ENCODE assay signal across 8 cellular contexts in genomic region chr19:16283103-16283469, GRCh38. TPM values are rescaled to one million over a fixed set of nuclear protein-coding genes. Genes with fewer than 3 reads are reported as not detected.
A peak's percentile ranks its signal among the peaks of the same experiment; 100 is the strongest.
DNase-seq lines count a peak whose midpoint lies in the region; ATAC-seq, FAIRE-seq and TF ChIP-seq lines count a peak whose summit lies in the region.
"Had no signal": no experiment of that assay in that cellular context is flagged by ENCODE, and none has a peak within 500 bp of the region (broad histone marks: within the 10 kb centered on the region; RNA-seq: fewer than 3 reads in every experiment).

No MANE protein-coding gene starts in this region.

- no peak overlapping the region for H4K5ac ChIP-seq in IMR-90 (ENCODE audit: low read depth, low read length)
- no peak overlapping the region for H4K5ac ChIP-seq in mesendoderm (ENCODE audit: low read length)

- H3K4me3 ChIP-seq in IMR-90 (ENCODE audit: insufficient read depth, low read depth, low read length) = no peak overlapping the region
- no peak overlapping the region for H3K4me3 ChIP-seq in adrenal gland
- peak overlapping the region in 1 of 2 donors; percentile 32 for H3K4me3 ChIP-seq in kidney (ENCODE audit: low read length in 2 of 2)
- no peak overlapping the region for H3K4me3 ChIP-seq in mesendoderm (ENCODE audit: low read length)

- CTCF ChIA-PET in IMR-90 (lab: Yijun Ruan, JAX) = no interaction called here

- TF ChIP-seq CTCF in IMR-90 (conservative IDR thresholded peaks at IDR 0.05; ENCODE audit: low read depth, low read length) (no peak), adrenal gland (IDR thresholded peaks at IDR 0.05) (no peak), kidney (IDR thresholded peaks at IDR 0.05; ENCODE audit: borderline replicate concordance, extremely low read depth, insufficient read depth) (no peak)

- H2BK15ac ChIP-seq in IMR-90 (ENCODE audit: low read depth, low read length) (peak overlapping the region; percentile 56; the same call in 1 of the 3 replicates), mesendoderm (replicated peaks; ENCODE audit: low read depth) (no peak overlapping the region)

- H3K9ac ChIP-seq in IMR-90 (ENCODE audit: low read depth, low read length) (peak overlapping the region; percentile 39; the same call in 1 of the 2 replicates), kidney (ENCODE audit: low read length in 2 of 2) (no peak overlapping the region), mesendoderm (ENCODE audit: low read length) (no peak overlapping the region)

- peak overlapping the region; percentile 87 for H3K27ac Mint-ChIP-seq in stimulated activated memory B cell treated with anti-CD40 and anti-IgM and Interleukin-4, amounts not matched to agents 10 μg/mL and 1 μg/mL and 100 μg/mL, for 72 hours

- H3K4me1 Mint-ChIP-seq in stimulated activated memory B cell treated with anti-CD40 and anti-IgM and Interleukin-4, amounts not matched to agents 10 μg/mL and 1 μg/mL and 100 μg/mL, for 72 hours = peaks cover 50% of the 10 kb centered on the region

- peak overlapping the region; percentile 4; the same call in 1 of the 2 replicates for H3K4me2 ChIP-seq in IMR-90 (ENCODE audit: low read depth, low read length)
- no peak overlapping the region for H3K4me2 ChIP-seq in mesendoderm (ENCODE audit: low read length)

- peak overlapping the region; percentile 59 to 73; a peak in 3 of 4 replicates for H4K8ac ChIP-seq in IMR-90 (ENCODE audit: low read depth in 2 of 2, low read length in 2 of 2)
- H4K8ac ChIP-seq in mesendoderm (ENCODE audit: low read depth, low read length) = no peak overlapping the region

- H4K91ac ChIP-seq in IMR-90 (ENCODE audit: insufficient read depth, low read depth, low read length) = peak overlapping the region; percentile 52

- DNase-seq in IMR-90 (no peak), adrenal gland (no peak), kidney (no peak), GDM1 (lab: John Stamatoyannopoulos, UW) (no peak), mesendoderm (no peak)
- DNase-seq: NCI-H526 had no signal

- WGBS in IMR-90 (ENCODE audit: extremely low coverage in 2 of 2, insufficient read length in 1 of 2), 2 experiments = no CpG with 5 or more reads among the region's 3 CpGs
- WGBS in adrenal gland, 4 donors = 31 to 45% (median 36%) methylated on average over 3 of the region's 3 CpGs
- WGBS in mesendoderm (ENCODE audit: extremely low coverage, insufficient coverage, low lambda C conversion rate) = no CpG with 5 or more reads among the region's 3 CpGs

- H3K27me3 Mint-ChIP-seq in stimulated activated memory B cell treated with anti-CD40 and anti-IgM and Interleukin-4, amounts not matched to agents 10 μg/mL and 1 μg/mL and 100 μg/mL, for 72 hours = no peaks in the 10 kb centered on the region

- H3K4ac ChIP-seq in IMR-90 (ENCODE audit: low read depth, low read length) = peak overlapping the region; percentile 69; the same call in 1 of the 2 replicates
- H3K4ac ChIP-seq in mesendoderm (ENCODE audit: low read depth, low read length) = no peak overlapping the region

- H3K18ac ChIP-seq in IMR-90 (ENCODE audit: low read depth, low read length) = no peak overlapping the region
- H3K18ac ChIP-seq in mesendoderm (ENCODE audit: low read length) = no peak overlapping the region

- dilution Hi-C loops in IMR-90 (cut with HindIII; ENCODE audit: low sequenced_read_pairs, unreplicated experiment) = no loop called here

- H3K79me2 ChIP-seq in mesendoderm (ENCODE audit: control insufficient read depth, insufficient read depth, low read length) = no peaks in the 10 kb centered on the region

- H3K27me3 ChIP-seq in IMR-90 (ENCODE audit: control insufficient read depth, insufficient read depth, low read length) (peaks cover 15% of the 10 kb centered on the region), adrenal gland (no peaks in the 10 kb centered on the region), mesendoderm (ENCODE audit: insufficient read depth, low read length, poor library complexity) (no peaks in the 10 kb centered on the region)

- H4K20me1 ChIP-seq in IMR-90 (ENCODE audit: insufficient read depth, low read length) = 0 out of 2 replicates have a peak, but pooled peaks cover 4% of the 10 kb centered on the region

- H3K9me1 ChIP-seq in IMR-90 (ENCODE audit: insufficient read depth, low read length) = peaks cover 6% of the 10 kb centered on the region; the same call in 1 of the 2 replicates

- H3K4me3 Mint-ChIP-seq in stimulated activated memory B cell treated with anti-CD40 and anti-IgM and Interleukin-4, amounts not matched to agents 10 μg/mL and 1 μg/mL and 100 μg/mL, for 72 hours = peak overlapping the region; percentile 53

- 0 out of 2 replicates have a peak overlapping the region, but pooled peaks have one; percentile 36 for H2BK20ac ChIP-seq in IMR-90 (ENCODE audit: low read depth, low read length)

- peak overlapping the region; percentile 72 for H3K14ac ChIP-seq in IMR-90 (replicated peaks; ENCODE audit: low read depth, low read length)

- H2AK9ac ChIP-seq in IMR-90 (replicated peaks; ENCODE audit: low read depth, low read length, poor library complexity) = peak overlapping the region; percentile 31

- intact Hi-C loops in IMR-90 (cut with micrococcal nuclease) = loop anchor here (5.0 kb wide), 1 partner anchor 34 kb away; no protein-coding TSS in a partner anchor
- intact Hi-C loops in adrenal gland (cut with DNase I) = no loop called here
- intact Hi-C loops in kidney (cut with DNase I) = no loop called here

- TF ChIP-seq RAD21 in IMR-90 (IDR thresholded peaks at IDR 0.05; ENCODE audit: low read length) = no peak

- no peak for TF ChIP-seq POLR2A in IMR-90 (IDR thresholded peaks at IDR 0.05; ENCODE audit: low read depth, low read length)
- no peak for TF ChIP-seq POLR2A in adrenal gland (IDR thresholded peaks at IDR 0.05)

- no peaks in the 10 kb centered on the region for H3K9me3 Mint-ChIP-seq in stimulated activated memory B cell treated with anti-CD40 and anti-IgM and Interleukin-4, amounts not matched to agents 10 μg/mL and 1 μg/mL and 100 μg/mL, for 72 hours

- POLR2A ChIA-PET in IMR-90 (lab: Charles Lee; ENCODE audit: unreplicated experiment) = interaction anchor here (0.6 kb wide), 2 partner anchors 12 to 41 kb away, joined by 3 to 4 read pairs; partner anchors contain the start of gene KLF2

- BruUV-seq in IMR-90 (replicated peaks; lab: Mats Ljungman, UMichigan) = no TSS peak

- peak overlapping the region; percentile 83; the same call in 1 of the 2 replicates for H2BK120ac ChIP-seq in IMR-90 (ENCODE audit: low read depth, low read length)
- no peak overlapping the region for H2BK120ac ChIP-seq in mesendoderm (ENCODE audit: low read depth, low read length)

- H3K9me3 ChIP-seq in IMR-90 (ENCODE audit: control insufficient read depth, insufficient read depth, low read length) (no peaks in the 10 kb centered on the region), adrenal gland (replicated peaks in 1 of 3) (no peaks in the 10 kb centered on the region), kidney (ENCODE audit: control insufficient read depth in 1 of 2, low read length in 2 of 2) (no peaks in the 10 kb centered on the region)

- H3K36me3 ChIP-seq in IMR-90 (ENCODE audit: control insufficient read depth, insufficient read depth, low read length) (no peaks in the 10 kb centered on the region), adrenal gland (replicated peaks in 1 of 2) (no peaks in the 10 kb centered on the region), kidney (ENCODE audit: control insufficient read depth in 1 of 2, insufficient read depth in 2 of 2, low read length in 2 of 2) (no peaks in the 10 kb centered on the region), mesendoderm (ENCODE audit: control insufficient read depth, insufficient read depth, low read length) (no peaks in the 10 kb centered on the region)

- FAIRE-seq in kidney (lab: Jason Lieb, UNC) = no peak

- H2AFZ ChIP-seq in IMR-90 (replicated peaks; ENCODE audit: low read length, poor library complexity) = peak overlapping the region; percentile 92

- H3K4me1 ChIP-seq in IMR-90 (ENCODE audit: control insufficient read depth, insufficient read depth, low read length) (peaks cover 6% of the 10 kb centered on the region), adrenal gland (replicated peaks in 1 of 2) (peaks cover 20 to 44% of the 10 kb centered on the region in 2 donors), kidney (ENCODE audit: control insufficient read depth in 1 of 2, insufficient read depth in 1 of 2, low read depth in 1 of 2, low read length in 2 of 2) (peaks cover 0 to 11% of the 10 kb centered on the region in 2 donors), mesendoderm (ENCODE audit: control insufficient read depth, low read depth, low read length) (no peaks in the 10 kb centered on the region)

- H3K27ac ChIP-seq in IMR-90 (ENCODE audit: insufficient read depth, low read length) (peak overlapping the region; percentile 42; the same call in 1 of the 2 replicates), adrenal gland (peak overlapping the region; percentile 66 to 97 (median 86)), kidney (ENCODE audit: low read depth in 2 of 2, low read length in 2 of 2) (peak overlapping the region; percentile 93 to 94), mesendoderm (ENCODE audit: low read depth, low read length) (no peak overlapping the region)

- H2BK5ac ChIP-seq in IMR-90 (ENCODE audit: low read depth, low read length, poor library complexity, severe bottlenecking) (no peak overlapping the region), mesendoderm (ENCODE audit: low read length) (no peak overlapping the region)

- H3K23ac ChIP-seq in IMR-90 (ENCODE audit: low read depth, low read length) = no peak overlapping the region
- no peak overlapping the region for H3K23ac ChIP-seq in mesendoderm (ENCODE audit: low read length)

- H3K56ac ChIP-seq in IMR-90 (ENCODE audit: extremely low read depth, insufficient read depth, low read length) (no peak overlapping the region; the same call in 1 of the 2 replicates), mesendoderm (ENCODE audit: low read length) (no peak overlapping the region)

- H2AK5ac ChIP-seq in IMR-90 (ENCODE audit: low read depth, low read length) (0 out of 2 replicates have a peak overlapping the region, but pooled peaks have one; percentile 84), mesendoderm (ENCODE audit: low read length) (no peak overlapping the region)

- H3K36me3 Mint-ChIP-seq in stimulated activated memory B cell treated with anti-CD40 and anti-IgM and Interleukin-4, amounts not matched to agents 10 μg/mL and 1 μg/mL and 100 μg/mL, for 72 hours = no peaks in the 10 kb centered on the region

- ATAC-seq in IMR-90 (ENCODE audit: low read depth) (peak; percentile 32; the same call in 1 of the 2 replicates), GM18868 (IDR thresholded peaks at IDR 0.05; ENCODE audit: unreplicated experiment) (no peak)
- ATAC-seq in stimulated activated memory B cell treated with anti-CD40 and anti-IgM and Interleukin-4, amounts not matched to agents 10 μg/mL and 1 μg/mL and 100 μg/mL, for 72 hours = no peak

- in situ Hi-C loops in IMR-90 (cut with MboI; ENCODE audit: low sequenced_read_pairs) = no loop called here

- H3K79me1 ChIP-seq in IMR-90 (ENCODE audit: low read depth in 1 of 2, low read length in 2 of 2) = no peaks in the 10 kb centered on the region; a peak in 1 of 4 replicates
- no peaks in the 10 kb centered on the region for H3K79me1 ChIP-seq in mesendoderm (ENCODE audit: low read length)

RNA-seq across cellular contexts. Expression of gene KLF2, which starts 41.5 kb away (rescaled TPM):
- total RNA-seq in IMR-90 (2012; rRNA removed) (1.1 and 3.3 TPM in 2 replicates), adrenal gland (10 to 100 TPM in 7 of 8 donors, 1 to 10 TPM in 1; 3.4 to 52.3 (median 27.0) TPM), kidney (131 TPM)
- polyA plus RNA-seq in IMR-90 (2012; rRNA removed) (34.4 and 38.9 TPM in 2 replicates), adrenal gland (10 to 100 TPM in 1 of 3 donors, 1 to 10 TPM in 2; 7.0 to 29.3 (median 9.6) TPM), kidney (ENCODE audit: insufficient read depth, low read depth, low replicate concordance) (114 TPM)
- 49.1 and 78.5 TPM in 2 replicates for polyA plus RNA-seq in IMR-90 (2012; cell fraction: cytosol; rRNA removed)
- 129 and 171 TPM in 2 replicates for polyA plus RNA-seq in IMR-90 (2012; cell fraction: nucleus; rRNA removed; ENCODE audit: low replicate concordance)
- 0.87 TPM for polyA plus RNA-seq in mesendoderm (2013, experiment 1 of 2)
- polyA plus RNA-seq in mesendoderm (2013, experiment 2 of 2) = 0.88 TPM
